ENCODE assay signal across 17 cellular contexts in the genomic region with DNA sequence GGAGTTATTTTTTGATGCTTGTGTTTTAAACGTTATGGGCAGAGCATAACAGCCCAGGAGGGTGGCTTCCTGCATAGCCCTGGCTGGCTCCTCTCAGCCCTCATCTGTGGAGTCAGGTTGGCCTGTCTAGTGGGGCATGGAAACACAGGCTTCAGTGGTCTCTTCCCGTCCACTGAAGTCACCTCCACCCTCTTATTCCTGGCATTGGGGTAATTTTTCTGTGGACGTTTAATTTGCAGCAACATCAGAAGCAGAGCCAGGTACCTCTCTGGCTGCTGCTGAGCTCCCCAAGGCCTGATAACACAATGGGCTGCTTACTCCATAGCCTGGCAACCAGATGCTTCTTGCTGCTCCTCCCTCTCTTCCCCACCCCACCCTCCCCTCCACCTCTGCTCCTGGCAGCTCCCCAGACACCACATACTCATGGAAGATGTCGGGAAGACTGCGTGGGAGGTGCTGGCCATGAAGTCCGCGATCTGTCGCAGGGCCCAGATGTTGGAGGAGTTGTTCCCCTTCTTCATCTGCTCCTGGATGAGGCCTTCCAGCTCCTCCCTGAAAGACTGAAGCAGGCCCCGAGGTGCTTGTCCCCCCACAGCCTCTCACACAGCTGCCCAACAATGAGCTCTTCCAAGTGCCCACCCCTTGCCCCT.
DNase-seq lines count a peak whose midpoint lies in the region; ATAC-seq and TF ChIP-seq lines count a peak whose summit lies in the region.
"Had no signal": no experiment of that assay in that cellular context is flagged by ENCODE, and none has a peak within 500 bp of the region (broad histone marks: within the 10 kb centered on the region; RNA-seq: fewer than 3 reads in every experiment).

No MANE protein-coding gene starts in this region.

- no peak for TF ChIP-seq CTCF in foreskin fibroblast (IDR thresholded peaks at IDR 0.05; ENCODE audit: low read depth, low read length)

- DNase-seq in A172 (ENCODE audit: low spot score) (peak; percentile 18), DMS 273 treated with DMSO at 0.1 percent for 48 hours (lab: John Stamatoyannopoulos, UW) (peak; percentile 27), amniotic epithelial cell (ENCODE audit: low read depth) (peak; percentile 12), foreskin fibroblast (peak; percentile 21 to 39), NCI-H146 (lab: John Stamatoyannopoulos, UW) (no peak), NOMO-1 (lab: John Stamatoyannopoulos, UW; ENCODE audit: unreplicated experiment in 2 of 2) (no peak), activated gamma-delta T cell (lab: John Stamatoyannopoulos, UW) (no peak)
- DNase-seq: activated CD4-positive, alpha-beta T cell treated with anti-CD3 and anti-CD28 coated beads, Interleukin-2, amount 50 U/mL, for 48 hours; AML-193; HFFc6; NCI-H2029; NCI-H774; right lobe of liver; stimulated activated CD4-positive, alpha-beta T cell treated with anti-CD3 and anti-CD28 coated beads, Interleukin-2, amount 100 ng/mL, for 48 hours; testis had no signal

- H3K4me3 ChIP-seq in foreskin fibroblast (ENCODE audit: low read depth in 1 of 2, low read length in 2 of 2), result no peak overlapping the region
- H3K4me3 ChIP-seq: right lobe of liver, testis had no signal

- no peak for ATAC-seq in GM18858 (IDR thresholded peaks at IDR 0.05; ENCODE audit: unreplicated experiment)
- ATAC-seq: activated T-helper 17 cell treated with anti-CD3 and anti-CD28 coated beads, Interleukin-2, amount 50 U/mL, for 72 hours had no signal

Comparison
In these comparisons a context has a peak if more than half of its experiments do, and no peak if none do; other contexts are left out.
1. DNase-seq: peak in A172 (single experiment), DMS 273 treated with DMSO at 0.1 percent for 48 hours (single experiment), amniotic epithelial cell (single experiment) and foreskin fibroblast (2 of 2); none in NCI-H146 (single experiment), NOMO-1 (0 of 2) and activated gamma-delta T cell (single experiment).